In genomic region chr11:112290462-112290894, GRCh38 we compare ENCODE assay signal across 8 cellular contexts. TPM values are rescaled to one million over a fixed set of nuclear protein-coding genes. Genes with fewer than 3 reads are reported as not detected.
DNase-seq lines count a peak whose midpoint lies in the region; ATAC-seq and TF ChIP-seq lines count a peak whose summit lies in the region.

No MANE protein-coding gene starts in this region.

- H3K36me3 Mint-ChIP-seq in progenitor cell of endocrine pancreas (ENCODE audit: insufficient read depth), result no peaks in the 10 kb centered on the region

- H3K27ac Mint-ChIP-seq in progenitor cell of endocrine pancreas, result no peak overlapping the region

- H3K9me3 Mint-ChIP-seq in progenitor cell of endocrine pancreas (ENCODE audit: low read depth), result no peaks in the 10 kb centered on the region

- H3K9me3 ChIP-seq in SK-N-MC (ENCODE audit: low read depth, low read length), result no peaks in the 10 kb centered on the region

- H3K27me3 Mint-ChIP-seq in progenitor cell of endocrine pancreas, result peaks cover 61% of the 10 kb centered on the region

- no peak for ATAC-seq in omental fat pad (ENCODE audit: low FRiP score)
- no peak for ATAC-seq in HG03139 (IDR thresholded peaks at IDR 0.05; ENCODE audit: unreplicated experiment)

- H3K4me3 ChIP-seq in GM06990 (replicated peaks; ENCODE audit: low read depth, low read length) (peak overlapping the region; percentile 54), SK-N-MC (peak overlapping the region; percentile 89), fibroblast of mammary gland (ENCODE audit: control insufficient read depth, low read depth, low read length) (peak overlapping the region; percentile 63)

- H3K27ac ChIP-seq in SK-N-MC, result peak overlapping the region; percentile 99

- no peak for DNase-seq in GM06990 (ENCODE audit: extremely low read depth, insufficient read length)
- DNase-seq in SK-N-MC (ENCODE audit: low read depth, low spot score), result no peak
- no peak for DNase-seq in fibroblast of mammary gland (ENCODE audit: low read depth)
- DNase-seq in progenitor cell of endocrine pancreas (ENCODE audit: low spot score, unreplicated experiment), result no peak
- no peak for DNase-seq in GOT3 (lab: John Stamatoyannopoulos, UW)
- DNase-seq in omental fat pad (ENCODE audit: low spot score), result no peak
- DNase-seq in DMS 273 (lab: John Stamatoyannopoulos, UW; ENCODE audit: unreplicated experiment), result no peak

- TF ChIP-seq CTCF in GM06990 (IDR thresholded peaks at IDR 0.05; ENCODE audit: insufficient read depth, low read length, poor library complexity, severe bottlenecking) (no peak), fibroblast of mammary gland (conservative IDR thresholded peaks at IDR 0.05; ENCODE audit: control insufficient read depth, insufficient read depth, low read depth, low read length) (no peak), progenitor cell of endocrine pancreas (IDR thresholded peaks at IDR 0.05; ENCODE audit: unreplicated experiment) (no peak), omental fat pad (IDR thresholded peaks at IDR 0.05) (no peak)

- no peaks in the 10 kb centered on the region for H3K27me3 ChIP-seq in GM06990 (replicated peaks; ENCODE audit: control insufficient read depth, insufficient read depth, low read length)

- peak overlapping the region; percentile 85 for H3K9ac ChIP-seq in SK-N-MC (ENCODE audit: insufficient read length)

- H3K36me3 ChIP-seq in GM06990 (ENCODE audit: control insufficient read depth, insufficient read depth, low read length), result no peaks in the 10 kb centered on the region
- peaks cover 2% of the 10 kb centered on the region; the same call in 1 of the 2 replicates for H3K36me3 ChIP-seq in SK-N-MC (ENCODE audit: insufficient read depth, low read length)

- peak overlapping the region; percentile 62 for H3K4me3 Mint-ChIP-seq in progenitor cell of endocrine pancreas (ENCODE audit: low read depth)

- H3K4me1 Mint-ChIP-seq in progenitor cell of endocrine pancreas (ENCODE audit: low read depth), result peaks cover 7% of the 10 kb centered on the region

RNA-seq across cellular contexts. Expression of gene PLET1, which starts 29.8 kb away (rescaled TPM):
- total RNA-seq in progenitor cell of endocrine pancreas (not detected in 2 replicates), omental fat pad (not detected)
